ENCODE assay signal across 22 cellular contexts in genomic region chr1:170253180-170253579, GRCh38.
"Had no signal": no experiment of that assay in that cellular context is flagged by ENCODE, and none has a peak within 500 bp of the region (broad histone marks: within the 10 kb centered on the region; RNA-seq: fewer than 3 reads in every experiment).

No MANE protein-coding gene starts in this region.

- H3K36me3 ChIP-seq: adrenal gland, breast epithelium, gastrocnemius medialis, heart left ventricle, right atrium auricular region, stomach, vagina had no signal

- H3K9me3 Mint-ChIP-seq: activated naive CD4-positive, alpha-beta T cell treated with anti-CD3 and anti-CD28 coated beads, Interleukin-2, amount 50 U/mL, for 72 hours had no signal

- H3K36me3 Mint-ChIP-seq: activated naive CD4-positive, alpha-beta T cell treated with anti-CD3 and anti-CD28 coated beads, Interleukin-2, amount 50 U/mL, for 72 hours; mesothelial cell of epicardium had no signal

- H3K4me1 ChIP-seq: adrenal gland, breast epithelium, gastrocnemius medialis, heart left ventricle, right atrium auricular region, stomach, vagina had no signal

- H3K4me3 ChIP-seq: adrenal gland, breast epithelium, coronary artery, gastrocnemius medialis, heart left ventricle, lung, right atrium auricular region, stomach, vagina had no signal

- H3K27me3 Mint-ChIP-seq: activated CD4-positive, alpha-beta T cell treated with anti-CD3 and anti-CD28 coated beads, Interleukin-2, amount 10 ng/mL, durations not matched to agents 7 days and 5 days had no signal

- H3K27ac Mint-ChIP-seq: activated CD4-positive, alpha-beta T cell treated with anti-CD3 and anti-CD28 coated beads, Interleukin-2, amount 10 ng/mL, durations not matched to agents 7 days and 5 days; activated naive CD4-positive, alpha-beta T cell treated with anti-CD3 and anti-CD28 coated beads, Interleukin-2, amount 50 U/mL, for 72 hours; mesothelial cell of epicardium; progenitor cell of endocrine pancreas had no signal

- H3K27ac ChIP-seq: adrenal gland, breast epithelium, coronary artery, gastrocnemius medialis, heart left ventricle, right atrium auricular region, stomach, vagina had no signal

- H3K27me3 ChIP-seq: adrenal gland, breast epithelium, gastrocnemius medialis, heart left ventricle, right atrium auricular region, stomach, vagina had no signal

- H3K4me1 Mint-ChIP-seq: mesothelial cell of epicardium had no signal

- ATAC-seq: activated naive CD4-positive, alpha-beta T cell treated with anti-CD3 and anti-CD28 coated beads, Interleukin-2, amount 50 U/mL, for 72 hours; gastrocnemius medialis; heart left ventricle; left lobe of liver had no signal

- DNase-seq: activated CD4-positive, alpha-beta T cell treated with anti-CD3 and anti-CD28 coated beads, Interleukin-2, amount 10 ng/mL, durations not matched to agents 7 days and 5 days; activated CD8-positive, alpha-beta memory T cell treated with anti-CD3 and anti-CD28 coated beads for 24 hours; activated CD8-positive, alpha-beta memory T cell treated with anti-CD3 and anti-CD28 coated beads, Interleukin-2, amount 50 U/mL, for 48 hours; activated gamma-delta T cell treated with Interleukin-2 at 50 U/mL for 16 hours; adrenal gland; gastrocnemius medialis; heart left ventricle; kidney; occipital lobe; stimulated activated CD4-positive, alpha-beta T cell treated with anti-CD3 and anti-CD28 coated beads, Interleukin-2, amount 100 ng/mL, for 24 hours; stomach; T1000; trophoblast cell had no signal

- H3K4me3 Mint-ChIP-seq: activated CD4-positive, alpha-beta T cell treated with anti-CD3 and anti-CD28 coated beads, Interleukin-2, amount 10 ng/mL, durations not matched to agents 7 days and 5 days; mesothelial cell of epicardium had no signal

- H3K9me3 ChIP-seq: adrenal gland, gastrocnemius medialis, right atrium auricular region, vagina had no signal
